In genomic region chr1:3393024-3393986, GRCh38 we compare ENCODE assay signal across 12 cellular contexts.
DNase-seq lines count a peak whose midpoint lies in the region; ATAC-seq, FAIRE-seq and TF ChIP-seq lines count a peak whose summit lies in the region.
"Had no signal": no experiment of that assay in that cellular context is flagged by ENCODE, and none has a peak within 500 bp of the region (broad histone marks: within the 10 kb centered on the region; RNA-seq: fewer than 3 reads in every experiment).

No MANE protein-coding gene starts in this region.

- H3K9ac ChIP-seq in BLaER1: no peak overlapping the region

- no peaks in the 10 kb centered on the region for H3K9me3 ChIP-seq in BLaER1
- no peaks in the 10 kb centered on the region for H3K9me3 ChIP-seq in right atrium auricular region

- no peak for FAIRE-seq in RCC 7860 (lab: Jason Lieb, UNC)
- FAIRE-seq: keratinocyte had no signal

- peaks cover 55% of the 10 kb centered on the region for H3K27me3 Mint-ChIP-seq in neural crest cell (ENCODE audit: low read depth)

- H3K4me3 Mint-ChIP-seq in neural crest cell: peak overlapping the region; percentile 85

- H3K4me3 ChIP-seq in BLaER1: peak overlapping the region; percentile 56
- H3K4me3 ChIP-seq in right atrium auricular region: peak overlapping the region; percentile 37 to 46

- H3K4me2 ChIP-seq in BLaER1: peak overlapping the region; percentile 87

- peak in 1 of 2 donors; percentile 23 for TF ChIP-seq CTCF in right atrium auricular region (IDR thresholded peaks at IDR 0.05)
- TF ChIP-seq CTCF in neural crest cell (conservative IDR thresholded peaks at IDR 0.05): no peak

- no peak overlapping the region for H3K27ac ChIP-seq in BLaER1
- H3K27ac ChIP-seq in right atrium auricular region: peak overlapping the region; percentile 55 to 70

- no peaks in the 10 kb centered on the region for H3K36me3 Mint-ChIP-seq in neural crest cell (ENCODE audit: low read depth)

- H4K20me1 ChIP-seq in BLaER1: peaks cover 94% of the 10 kb centered on the region

- H3K4me1 Mint-ChIP-seq in neural crest cell: peaks cover 25% of the 10 kb centered on the region

- no peaks in the 10 kb centered on the region for H3K9me3 Mint-ChIP-seq in neural crest cell

- peak overlapping the region; percentile 67 for H3K27ac Mint-ChIP-seq in neural crest cell (ENCODE audit: unreplicated experiment)

- H3K4me1 ChIP-seq in BLaER1: peaks cover 55% of the 10 kb centered on the region
- H3K4me1 ChIP-seq in right atrium auricular region: peaks cover 0 to 20% of the 10 kb centered on the region in 2 donors

- DNase-seq in right atrium auricular region (ENCODE audit: low spot score) (peak; percentile 71), neural crest cell (ENCODE audit: low read depth, low spot score) (peak; percentile 44), EL (no peak), RCC 7860 (ENCODE audit: low spot score) (no peak)
- DNase-seq: activated CD4-positive, alpha-beta T cell treated with anti-CD3 and anti-CD28 coated beads for 48 hours; activated naive CD4-positive, alpha-beta T cell; NCI-H2107 had no signal

- H3K36me3 ChIP-seq in BLaER1 (no peaks in the 10 kb centered on the region), right atrium auricular region (no peaks in the 10 kb centered on the region)

- ATAC-seq in SK-N-SH treated with all-trans-retinoic acid at 6 μM for 48 hours (peak; percentile 16; the same call in 1 of the 3 replicates), GM19035 (IDR thresholded peaks at IDR 0.05; ENCODE audit: unreplicated experiment) (no peak), HG03097 (IDR thresholded peaks at IDR 0.05; ENCODE audit: low FRiP score, unreplicated experiment) (no peak)

- peaks cover 99% of the 10 kb centered on the region for H3K27me3 ChIP-seq in BLaER1
- peaks cover 4 to 9% of the 10 kb centered on the region in 2 donors for H3K27me3 ChIP-seq in right atrium auricular region

TF ChIP-seq in SK-N-SH treated with all-trans-retinoic acid at 6 μM for 48 hours, 23 proteins besides CTCF, POLR2A, EP300 and RAD21:
- TF ChIP-seq ARNTL (CRISPR knock-in tag; IDR thresholded peaks at IDR 0.05; ENCODE audit: borderline replicate concordance, low read depth) (no peak), CSDC2 (CRISPR knock-in tag; IDR thresholded peaks at IDR 0.05) (no peak), TSHZ2 (CRISPR knock-in tag; IDR thresholded peaks at IDR 0.05) (no peak), ZFP3 (CRISPR knock-in tag; IDR thresholded peaks at IDR 0.05) (no peak), OSR1 (CRISPR knock-in tag; IDR thresholded peaks at IDR 0.05) (no peak), BACH2 (CRISPR knock-in tag; IDR thresholded peaks at IDR 0.05; ENCODE audit: borderline replicate concordance) (no peak), ZFP30 (CRISPR knock-in tag; IDR thresholded peaks at IDR 0.05) (no peak), TCF4 (CRISPR knock-in tag; IDR thresholded peaks at IDR 0.05; ENCODE audit: borderline replicate concordance) (no peak), SNAI2 (CRISPR knock-in tag; IDR thresholded peaks at IDR 0.05) (no peak), ZC3H10 (CRISPR knock-in tag; IDR thresholded peaks at IDR 0.05) (no peak)
- TF ChIP-seq, protein P1, sequence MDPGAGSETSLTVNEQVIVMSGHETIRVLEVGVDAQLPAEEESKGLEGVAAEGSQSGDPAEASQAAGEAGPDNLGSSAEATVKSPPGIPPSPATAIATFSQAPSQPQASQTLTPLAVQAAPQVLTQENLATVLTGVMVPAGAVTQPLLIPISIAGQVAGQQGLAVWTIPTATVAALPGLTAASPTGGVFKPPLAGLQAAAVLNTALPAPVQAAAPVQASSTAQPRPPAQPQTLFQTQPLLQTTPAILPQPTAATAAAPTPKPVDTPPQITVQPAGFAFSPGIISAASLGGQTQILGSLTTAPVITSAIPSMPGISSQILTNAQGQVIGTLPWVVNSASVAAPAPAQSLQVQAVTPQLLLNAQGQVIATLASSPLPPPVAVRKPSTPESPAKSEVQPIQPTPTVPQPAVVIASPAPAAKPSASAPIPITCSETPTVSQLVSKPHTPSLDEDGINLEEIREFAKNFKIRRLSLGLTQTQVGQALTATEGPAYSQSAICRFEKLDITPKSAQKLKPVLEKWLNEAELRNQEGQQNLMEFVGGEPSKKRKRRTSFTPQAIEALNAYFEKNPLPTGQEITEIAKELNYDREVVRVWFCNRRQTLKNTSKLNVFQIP (CRISPR knock-in tag; IDR thresholded peaks at IDR 0.05; ENCODE audit: borderline replicate concordance, low read depth): no peak
- TF ChIP-seq, protein P2, sequence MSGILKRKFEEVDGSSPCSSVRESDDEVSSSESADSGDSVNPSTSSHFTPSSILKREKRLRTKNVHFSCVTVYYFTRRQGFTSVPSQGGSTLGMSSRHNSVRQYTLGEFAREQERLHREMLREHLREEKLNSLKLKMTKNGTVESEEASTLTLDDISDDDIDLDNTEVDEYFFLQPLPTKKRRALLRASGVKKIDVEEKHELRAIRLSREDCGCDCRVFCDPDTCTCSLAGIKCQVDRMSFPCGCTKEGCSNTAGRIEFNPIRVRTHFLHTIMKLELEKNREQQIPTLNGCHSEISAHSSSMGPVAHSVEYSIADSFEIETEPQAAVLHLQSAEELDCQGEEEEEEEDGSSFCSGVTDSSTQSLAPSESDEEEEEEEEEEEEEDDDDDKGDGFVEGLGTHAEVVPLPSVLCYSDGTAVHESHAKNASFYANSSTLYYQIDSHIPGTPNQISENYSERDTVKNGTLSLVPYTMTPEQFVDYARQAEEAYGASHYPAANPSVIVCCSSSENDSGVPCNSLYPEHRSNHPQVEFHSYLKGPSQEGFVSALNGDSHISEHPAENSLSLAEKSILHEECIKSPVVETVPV (CRISPR knock-in tag; IDR thresholded peaks at IDR 0.05): no peak

Comparison
In these comparisons a context has a peak if more than half of its experiments do, and no peak if none do; other contexts are left out.
1. DNase-seq: peak in right atrium auricular region (single experiment) and neural crest cell (single experiment); none in EL (single experiment) and RCC 7860 (single experiment).